Comparison of ENCODE assay signal across 18 cellular contexts in genomic region chr5:155480731-155481131, GRCh38.
DNase-seq lines count a peak whose midpoint lies in the region; ATAC-seq and TF ChIP-seq lines count a peak whose summit lies in the region.
"Had no signal": no experiment of that assay in that cellular context is flagged by ENCODE, and none has a peak within 500 bp of the region (broad histone marks: within the 10 kb centered on the region; RNA-seq: fewer than 3 reads in every experiment).

No MANE protein-coding gene starts in this region.

- no peak overlapping the region for H3K9ac ChIP-seq in mammary epithelial cell (ENCODE audit: insufficient read depth, low read length)
- H3K9ac ChIP-seq: GM23248 had no signal

- dilution Hi-C loops in mammary epithelial cell (cut with HindIII; ENCODE audit: low sequenced_read_pairs), result no loop called here

- no peaks in the 10 kb centered on the region for H4K20me1 ChIP-seq in mammary epithelial cell (ENCODE audit: insufficient read depth, low read length)

- H3K4me3 ChIP-seq in mammary epithelial cell (replicated peaks in 1 of 3; ENCODE audit: insufficient read depth in 1 of 3, low read depth in 2 of 3, low read length in 3 of 3) (no peak overlapping the region), breast epithelium (no peak overlapping the region), kidney epithelial cell (ENCODE audit: low read depth, low read length) (no peak overlapping the region), coronary artery (no peak overlapping the region)
- H3K4me3 ChIP-seq: GM23248 had no signal

- CTCF ChIA-PET in mammary epithelial cell (lab: Charles Lee; ENCODE audit: low non-redundant PET), result no interaction called here

- in situ Hi-C loops in mammary epithelial cell (cut with MboI; ENCODE audit: low sequenced_read_pairs in 2 of 2), result no loop called here

- H3K4me2 ChIP-seq in mammary epithelial cell (ENCODE audit: insufficient read depth, low read depth, low read length), result no peak overlapping the region

- peak; percentile 12 for DNase-seq in mammary epithelial cell
- DNase-seq in breast epithelium (ENCODE audit: low spot score in 2 of 2), result no peak
- DNase-seq in foreskin melanocyte, result peak; percentile 2
- DNase-seq in kidney epithelial cell (ENCODE audit: low read depth), result peak; percentile 14
- no peak for DNase-seq in coronary artery (ENCODE audit: low spot score)
- no peak for DNase-seq in DMS79 (lab: John Stamatoyannopoulos, UW)
- no peak for DNase-seq in NCI-H1092 treated with DMSO at 0.1 percent for 48 hours (lab: John Stamatoyannopoulos, UW)
- DNase-seq: 8988T, Caco-2, DMS79 treated with DMSO at 0.1 percent for 48 hours, GM23248, IMR-90, Kasumi-1, NCI-H1930, NCI-H2171, NCI-H446 treated with DMSO at 0.1 percent for 48 hours had no signal

- no peaks in the 10 kb centered on the region for H3K79me2 ChIP-seq in mammary epithelial cell (ENCODE audit: insufficient read depth, low read length)

- no peak for ATAC-seq in HG02884 (IDR thresholded peaks at IDR 0.05; ENCODE audit: unreplicated experiment)
- ATAC-seq: HCT116 had no signal

- BruUV-seq in mammary epithelial cell (replicated peaks; lab: Mats Ljungman, UMichigan), result no TSS peak

- no peak for TF ChIP-seq CTCF in mammary epithelial cell (conservative IDR thresholded peaks at IDR 0.05 in 1 of 2, IDR thresholded peaks at IDR 0.05 in 1 of 2; ENCODE audit: extremely low read depth in 1 of 2, insufficient read depth in 1 of 2, low read depth in 1 of 2, low read length in 2 of 2)
- TF ChIP-seq CTCF in breast epithelium (IDR thresholded peaks at IDR 0.05), result no peak
- TF ChIP-seq CTCF in kidney epithelial cell (IDR thresholded peaks at IDR 0.05; ENCODE audit: insufficient read depth, low read length, poor library complexity, severe bottlenecking), result no peak
- no peak for TF ChIP-seq CTCF in coronary artery (IDR thresholded peaks at IDR 0.05)

- no peaks in the 10 kb centered on the region for H3K4me1 ChIP-seq in mammary epithelial cell (ENCODE audit: insufficient read depth, low read length)
- H3K4me1 ChIP-seq in breast epithelium, result no peaks in the 10 kb centered on the region
- H3K4me1 ChIP-seq: Caco-2 had no signal

- no peak overlapping the region for H3K27ac ChIP-seq in mammary epithelial cell (ENCODE audit: insufficient read depth, low read depth, low read length)
- H3K27ac ChIP-seq in breast epithelium, result no peak overlapping the region
- H3K27ac ChIP-seq in coronary artery, result no peak overlapping the region
- H3K27ac ChIP-seq: GM23248 had no signal

- H3K9me3 ChIP-seq in mammary epithelial cell (replicated peaks; ENCODE audit: insufficient read depth, low read length), result peaks cover 2% of the 10 kb centered on the region
- H3K9me3 ChIP-seq in breast epithelium, result no peaks in the 10 kb centered on the region
- H3K9me3 ChIP-seq: Caco-2 had no signal

- 88% methylated on average over 2 of the region's 2 CpGs for WGBS in mammary epithelial cell (ENCODE audit: low coverage, missing lambda C conversion rate)

- intact Hi-C loops in mammary epithelial cell (cut with micrococcal nuclease), result no loop called here
- intact Hi-C loops in breast epithelium (cut with DNase I; ENCODE audit: low total_unique reads), result no loop called here

- H3K27me3 ChIP-seq in mammary epithelial cell (ENCODE audit: insufficient read depth, low read length), result no peaks in the 10 kb centered on the region
- H3K27me3 ChIP-seq in breast epithelium, result no peaks in the 10 kb centered on the region
- no peaks in the 10 kb centered on the region for H3K27me3 ChIP-seq in kidney epithelial cell (ENCODE audit: control insufficient read depth, insufficient read depth, low read length)

- H2AFZ ChIP-seq in mammary epithelial cell (ENCODE audit: low read depth, low read length), result no peak overlapping the region
- H2AFZ ChIP-seq: GM23248 had no signal

- no peak for TF ChIP-seq POLR2A in breast epithelium (IDR thresholded peaks at IDR 0.05)

- H3K36me3 ChIP-seq in mammary epithelial cell (ENCODE audit: insufficient read depth, low read length) (no peaks in the 10 kb centered on the region), breast epithelium (no peaks in the 10 kb centered on the region), kidney epithelial cell (ENCODE audit: control insufficient read depth, insufficient read depth, low read length) (no peaks in the 10 kb centered on the region)

Comparison
In these comparisons a context has a peak if more than half of its experiments do, and no peak if none do; other contexts are left out.
1. DNase-seq: peak in mammary epithelial cell (single experiment), foreskin melanocyte (single experiment) and kidney epithelial cell (single experiment); none in breast epithelium (0 of 2), coronary artery (single experiment), DMS79 (single experiment) and NCI-H1092 treated with DMSO at 0.1 percent for 48 hours (single experiment).